In genomic region chr10:2700626-2701305, GRCh38 we compare ENCODE assay signal across 21 cellular contexts.
DNase-seq lines count a peak whose midpoint lies in the region; ATAC-seq and TF ChIP-seq lines count a peak whose summit lies in the region.
"Had no signal": no experiment of that assay in that cellular context is flagged by ENCODE, and none has a peak within 500 bp of the region (broad histone marks: within the 10 kb centered on the region; RNA-seq: fewer than 3 reads in every experiment).

No MANE protein-coding gene starts in this region.

- H3K9me3 ChIP-seq in gastroesophageal sphincter, result no peaks in the 10 kb centered on the region
- H3K9me3 ChIP-seq: BE2C, body of pancreas, HAP-1 had no signal

- peak; percentile 18 for DNase-seq in naive B cell
- no peak for DNase-seq in stimulated activated CD4-positive, alpha-beta T cell treated with anti-CD3 and anti-CD28 coated beads, Interleukin-15, amount 100 ng/mL, for 24 hours
- DNase-seq: activated CD4-positive, alpha-beta T cell treated with anti-CD3 and anti-CD28 coated beads, Interleukin-2, amount 50 U/mL, for 1 hour; activated T-cell treated with anti-CD3 and anti-CD28 coated beads for 4 hours; BE2C; body of pancreas; cortex of kidney; DMS53; immature natural killer cell; mammary epithelial cell; NCI-H526; nephron progenitor cell had no signal

- no peak overlapping the region for H3K27ac Mint-ChIP-seq in naive B cell
- H3K27ac Mint-ChIP-seq: activated naive CD4-positive, alpha-beta T cell treated with anti-CD3 and anti-CD28 coated beads, Interleukin-2, amount 50 U/mL, for 72 hours; immature natural killer cell; nephron progenitor cell had no signal

- no peak overlapping the region for H3K4me3 ChIP-seq in gastroesophageal sphincter
- H3K4me3 ChIP-seq: body of pancreas, HAP-1 had no signal

- H3K4me1 Mint-ChIP-seq in naive B cell, result peaks cover 0 to 13% (median 12%) of the 10 kb centered on the region in 3 donors
- H3K4me1 Mint-ChIP-seq: immature natural killer cell, nephron progenitor cell had no signal

- peaks cover 0 to 12% (median 8%) of the 10 kb centered on the region in 3 donors for H3K27me3 Mint-ChIP-seq in naive B cell

- no peaks in the 10 kb centered on the region for H3K27me3 ChIP-seq in gastroesophageal sphincter
- H3K27me3 ChIP-seq: BE2C, body of pancreas had no signal

- WGBS in gastroesophageal sphincter (ENCODE audit: low coverage in 1 of 2), 2 donors, result 84 to 100% methylated on average over 2 to 3 of the region's 6 CpGs

- no peaks in the 10 kb centered on the region for H3K36me3 Mint-ChIP-seq in naive B cell
- H3K36me3 Mint-ChIP-seq: activated naive CD4-positive, alpha-beta T cell treated with anti-CD3 and anti-CD28 coated beads, Interleukin-2, amount 50 U/mL, for 72 hours; immature natural killer cell had no signal

- H3K4me3 Mint-ChIP-seq in naive B cell, result no peak overlapping the region
- H3K4me3 Mint-ChIP-seq: immature natural killer cell, nephron progenitor cell had no signal

- TF ChIP-seq EP300 in gastroesophageal sphincter (IDR thresholded peaks at IDR 0.05), result no peak

- no peaks in the 10 kb centered on the region for H3K36me3 ChIP-seq in gastroesophageal sphincter
- H3K36me3 ChIP-seq: BE2C, HAP-1 had no signal

- TF ChIP-seq CTCF in gastroesophageal sphincter (IDR thresholded peaks at IDR 0.05), result no peak

- no peak overlapping the region for H3K27ac ChIP-seq in gastroesophageal sphincter
- H3K27ac ChIP-seq: body of pancreas, epithelial cell of prostate had no signal

- TF ChIP-seq POLR2A in gastroesophageal sphincter (IDR thresholded peaks at IDR 0.05), result no peak

- ATAC-seq in GM18909 (IDR thresholded peaks at IDR 0.05; ENCODE audit: poor library complexity, unreplicated experiment) (peak; percentile 78), GM21825 (IDR thresholded peaks at IDR 0.05; ENCODE audit: unreplicated experiment) (peak; percentile 86), HG03457 (IDR thresholded peaks at IDR 0.05; ENCODE audit: unreplicated experiment) (peak; percentile 90), naive B cell (ENCODE audit: low read depth in 2 of 2) (peak; percentile 48 to 63), gastroesophageal sphincter (no peak), GM19328 (IDR thresholded peaks at IDR 0.05; ENCODE audit: unreplicated experiment) (no peak)
- ATAC-seq: activated naive CD4-positive, alpha-beta T cell treated with anti-CD3 and anti-CD28 coated beads, Interleukin-2, amount 50 U/mL, for 72 hours; body of pancreas; SK-N-SH treated with all-trans-retinoic acid at 6 μM for 48 hours had no signal

- H3K9me3 Mint-ChIP-seq in naive B cell, result peaks cover 0 to 2% (median 0%) of the 10 kb centered on the region in 7 donors
- H3K9me3 Mint-ChIP-seq: activated naive CD4-positive, alpha-beta T cell treated with anti-CD3 and anti-CD28 coated beads, Interleukin-2, amount 50 U/mL, for 72 hours; nephron progenitor cell had no signal

- no peaks in the 10 kb centered on the region for H3K4me1 ChIP-seq in gastroesophageal sphincter
- H3K4me1 ChIP-seq: BE2C, body of pancreas, HAP-1 had no signal

Comparison
In these comparisons a context has a peak if more than half of its experiments do, and no peak if none do; other contexts are left out.
1. ATAC-seq: peak in GM18909 (single experiment), GM21825 (single experiment), HG03457 (single experiment) and naive B cell (2 of 2); none in gastroesophageal sphincter (single experiment) and GM19328 (single experiment).